In the genomic region with DNA sequence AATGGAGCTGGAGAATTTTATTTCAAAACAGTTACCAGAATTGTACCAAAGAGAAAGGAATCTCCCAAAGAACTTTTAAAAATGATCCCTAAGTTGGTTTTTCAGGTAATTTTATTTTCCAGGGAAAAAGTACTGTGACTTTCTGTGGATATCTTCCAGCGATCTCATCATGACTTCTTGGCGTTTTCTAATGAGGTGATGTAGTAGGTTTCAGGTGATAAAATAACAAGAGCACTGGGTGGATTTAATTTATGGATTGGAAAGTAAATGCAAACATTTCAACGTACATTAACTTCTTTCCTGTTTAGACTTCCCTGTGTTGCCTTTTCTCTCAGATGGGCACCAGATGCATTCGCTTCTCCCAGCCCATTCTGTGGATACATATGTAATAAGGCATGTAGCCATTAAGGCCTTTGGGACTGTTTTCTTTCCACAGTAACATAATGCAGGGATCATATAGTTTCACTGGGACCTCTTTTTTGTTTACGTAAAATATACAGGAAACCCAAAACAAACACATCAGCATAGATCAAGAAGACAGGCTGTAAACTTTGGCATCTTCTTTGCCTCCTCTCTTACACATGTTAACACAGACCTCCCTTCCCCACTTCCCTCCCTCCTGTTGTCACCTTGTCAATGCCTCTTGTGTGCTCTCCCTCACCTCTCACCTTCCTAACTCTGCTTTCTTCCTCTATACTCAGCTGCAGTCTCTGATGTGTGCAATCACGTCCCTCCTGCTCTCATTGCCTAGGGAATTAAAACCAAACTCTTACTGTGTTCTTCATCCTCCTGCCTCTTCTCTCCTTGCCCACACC, we compare ENCODE assay signal across 24 cellular contexts. TPM values are rescaled to one million over a fixed set of nuclear protein-coding genes. Genes with fewer than 3 reads are reported as not detected.
DNase-seq lines count a peak whose midpoint lies in the region; ATAC-seq and TF ChIP-seq lines count a peak whose summit lies in the region.
"Had no signal": no experiment of that assay in that cellular context is flagged by ENCODE, and none has a peak within 500 bp of the region (broad histone marks: within the 10 kb centered on the region; RNA-seq: fewer than 3 reads in every experiment).

No MANE protein-coding gene starts in this region.

- H3K27me3 ChIP-seq in PC-9 (ENCODE audit: insufficient read depth, low read depth): no peaks in the 10 kb centered on the region
- no peaks in the 10 kb centered on the region for H3K27me3 ChIP-seq in neural progenitor cell
- H3K27me3 ChIP-seq in aorta (ENCODE audit: control insufficient read depth in 1 of 2, insufficient read depth in 2 of 2, low read length in 1 of 2): no peaks in the 10 kb centered on the region
- H3K27me3 ChIP-seq: dorsolateral prefrontal cortex, left lung, transverse colon had no signal

- H3K9ac ChIP-seq in neural progenitor cell: no peak overlapping the region

- POLR2A ChIA-PET in HEK293 (lab: Yijun Ruan, JAX) (interaction anchor here (1.1 kb wide), 1 partner anchor 10 kb away, joined by 4 read pairs; no protein-coding TSS in a partner anchor), PC-9 (lab: Charles Lee; ENCODE audit: unreplicated experiment) (no interaction called here)

- no peak for DNase-seq in PC-9
- no peak for DNase-seq in left ventricle myocardium superior
- DNase-seq in neural progenitor cell (ENCODE audit: low spot score): peak; percentile 40
- no peak for DNase-seq in aorta
- DNase-seq in NCI-H2107 (lab: John Stamatoyannopoulos, UW): no peak
- DNase-seq in SIG-M5 (lab: John Stamatoyannopoulos, UW): no peak
- DNase-seq: activated CD4-positive, alpha-beta T cell treated with anti-CD3 and anti-CD28 coated beads, Interleukin-2, amount 50 U/mL, for 4 hours; DMS 273 treated with DMSO at 0.1 percent for 48 hours; dorsolateral prefrontal cortex; KBM-7; left lung; natural killer cell; NCI-H1436 treated with DMSO at 0.1 percent for 48 hours; NCI-H526; stimulated activated naive CD8-positive, alpha-beta T cell treated with anti-CD3 and anti-CD28 coated beads, Interleukin-15, amount 100 ng/mL, for 72 hours; T-helper 9 cell; transverse colon had no signal

- no peak overlapping the region for H3K4me3 ChIP-seq in HEK293 (ENCODE audit: low read depth, low read length)
- no peak overlapping the region for H3K4me3 ChIP-seq in PC-9
- no peak overlapping the region for H3K4me3 ChIP-seq in neural progenitor cell
- H3K4me3 ChIP-seq in aorta (ENCODE audit: low read length in 2 of 2): no peak overlapping the region
- H3K4me3 ChIP-seq: dorsolateral prefrontal cortex, left lung, transverse colon had no signal

- H3K27ac ChIP-seq in HEK293 (ENCODE audit: extremely low read depth, low read depth, low read length) (no peak overlapping the region), PC-9 (peak overlapping the region; percentile 46; the same call in 1 of the 2 replicates), neural progenitor cell (no peak overlapping the region), aorta (ENCODE audit: low read depth in 1 of 2, low read length in 2 of 2) (peak overlapping the region in 1 of 2 donors; percentile 35)
- H3K27ac ChIP-seq: dorsolateral prefrontal cortex, left lung, RWPE1, transverse colon had no signal

- peaks cover 3% of the 10 kb centered on the region for H3K9me3 Mint-ChIP-seq in neural progenitor cell
- H3K9me3 Mint-ChIP-seq: activated naive CD4-positive, alpha-beta T cell treated with anti-CD3 and anti-CD28 coated beads, Interleukin-2, amount 50 U/mL, for 24 hours; activated T-helper 17 cell treated with anti-CD3 and anti-CD28 coated beads, Interleukin-2, amount 50 U/mL, for 72 hours; central memory CD8-positive, alpha-beta T cell; natural killer cell; stimulated activated naive CD8-positive, alpha-beta T cell treated with anti-CD3 and anti-CD28 coated beads, Interleukin-15, amount 100 ng/mL, for 72 hours had no signal

- peaks cover 5% of the 10 kb centered on the region for H3K36me3 Mint-ChIP-seq in neural progenitor cell
- H3K36me3 Mint-ChIP-seq: activated naive CD4-positive, alpha-beta T cell treated with anti-CD3 and anti-CD28 coated beads, Interleukin-2, amount 50 U/mL, for 24 hours had no signal

- H3K27ac Mint-ChIP-seq in neural progenitor cell: peak overlapping the region; percentile 30
- H3K27ac Mint-ChIP-seq: activated naive CD4-positive, alpha-beta T cell treated with anti-CD3 and anti-CD28 coated beads, Interleukin-2, amount 50 U/mL, for 24 hours; activated T-helper 17 cell treated with anti-CD3 and anti-CD28 coated beads, Interleukin-2, amount 50 U/mL, for 72 hours; natural killer cell; stimulated activated naive CD8-positive, alpha-beta T cell treated with anti-CD3 and anti-CD28 coated beads, Interleukin-15, amount 100 ng/mL, for 72 hours had no signal

- no peaks in the 10 kb centered on the region for H3K9me3 ChIP-seq in HEK293 (ENCODE audit: control insufficient read depth, insufficient read depth, low read depth, low read length)
- 0 out of 2 replicates have a peak, but pooled peaks cover 3% of the 10 kb centered on the region for H3K9me3 ChIP-seq in PC-9 (ENCODE audit: insufficient read depth, low read depth)
- H3K9me3 ChIP-seq in neural progenitor cell (ENCODE audit: low read depth): no peaks in the 10 kb centered on the region
- H3K9me3 ChIP-seq in aorta (ENCODE audit: control insufficient read depth, low read length): no peaks in the 10 kb centered on the region
- H3K9me3 ChIP-seq: left lung, transverse colon had no signal

- H2AFZ ChIP-seq in PC-9: no peak overlapping the region
- H2AFZ ChIP-seq in neural progenitor cell (replicated peaks): no peak overlapping the region

- no peak overlapping the region for H3K4me2 ChIP-seq in PC-9
- peak overlapping the region; percentile 30 for H3K4me2 ChIP-seq in neural progenitor cell

- TF ChIP-seq CTCF in HEK293 (tag by site-specific recombination; IDR thresholded peaks at IDR 0.05) (no peak), PC-9 (conservative IDR thresholded peaks at IDR 0.05) (no peak), neural progenitor cell (IDR thresholded peaks at IDR 0.05) (no peak)

- WGBS in aorta, 2 donors: 83 to 86% methylated on average over 6 of the region's 6 CpGs

- peaks cover 98% of the 10 kb centered on the region for H3K79me2 ChIP-seq in PC-9 (ENCODE audit: low read depth)
- H3K79me2 ChIP-seq in neural progenitor cell (ENCODE audit: low read depth): no peaks in the 10 kb centered on the region

- no TSS peak for BruUV-seq in PC-9 (replicated peaks; lab: Mats Ljungman, UMichigan)

- no peaks in the 10 kb centered on the region for H3K36me3 ChIP-seq in HEK293 (ENCODE audit: control insufficient read depth in 2 of 2, insufficient read depth in 1 of 2, low read length in 2 of 2)
- peaks cover 22% of the 10 kb centered on the region for H3K36me3 ChIP-seq in PC-9 (ENCODE audit: low read depth)
- H3K36me3 ChIP-seq in neural progenitor cell: no peaks in the 10 kb centered on the region
- H3K36me3 ChIP-seq in aorta (ENCODE audit: control insufficient read depth in 1 of 2, insufficient read depth in 2 of 2, low read length in 1 of 2): peaks cover 0 to 3% of the 10 kb centered on the region in 2 donors
- H3K36me3 ChIP-seq: left lung, transverse colon had no signal

- intact Hi-C loops in PC-9 (cut with micrococcal nuclease; ENCODE audit: unreplicated experiment) (no loop called here), left ventricle myocardium superior (cut with micrococcal nuclease) (no loop called here), aorta (cut with DNase I) (loop anchor here in 1 of 2 donors (5.0 kb wide), 1 partner anchor 40 kb away; no protein-coding TSS in a partner anchor)

- peaks cover 63% of the 10 kb centered on the region for H3K4me1 Mint-ChIP-seq in neural progenitor cell
- H3K4me1 Mint-ChIP-seq: activated naive CD4-positive, alpha-beta T cell treated with anti-CD3 and anti-CD28 coated beads, Interleukin-2, amount 50 U/mL, for 24 hours; activated T-helper 17 cell treated with anti-CD3 and anti-CD28 coated beads, Interleukin-2, amount 50 U/mL, for 72 hours; stimulated activated naive CD8-positive, alpha-beta T cell treated with anti-CD3 and anti-CD28 coated beads, Interleukin-15, amount 100 ng/mL, for 72 hours had no signal

- no peaks in the 10 kb centered on the region for H4K20me1 ChIP-seq in PC-9 (ENCODE audit: insufficient read depth)
- no peaks in the 10 kb centered on the region for H4K20me1 ChIP-seq in neural progenitor cell (ENCODE audit: low read depth)

- no peaks in the 10 kb centered on the region for H3K27me3 Mint-ChIP-seq in neural progenitor cell (ENCODE audit: insufficient read depth, low read depth)
- H3K27me3 Mint-ChIP-seq: activated naive CD4-positive, alpha-beta T cell treated with anti-CD3 and anti-CD28 coated beads, Interleukin-2, amount 50 U/mL, for 24 hours; activated T-helper 17 cell treated with anti-CD3 and anti-CD28 coated beads, Interleukin-2, amount 50 U/mL, for 72 hours; central memory CD8-positive, alpha-beta T cell; stimulated activated naive CD8-positive, alpha-beta T cell treated with anti-CD3 and anti-CD28 coated beads, Interleukin-15, amount 100 ng/mL, for 72 hours had no signal

- CTCF ChIA-PET in HEK293 (lab: Yijun Ruan, JAX): interaction anchor here (0.5 to 1.1 kb wide), 3 partner anchors 12 to 96 kb away, joined by 3 to 6 read pairs (median 4); no protein-coding TSS in a partner anchor
- CTCF ChIA-PET in PC-9 (lab: Charles Lee): no interaction called here

- no peaks in the 10 kb centered on the region for H3K9me2 ChIP-seq in PC-9 (ENCODE audit: insufficient read depth)

- ATAC-seq in left ventricle myocardium superior (peak; percentile 69), aorta (ENCODE audit: low FRiP score) (no peak), HG03175 (IDR thresholded peaks at IDR 0.05; ENCODE audit: unreplicated experiment) (no peak)
- ATAC-seq: activated T-helper 17 cell treated with anti-CD3 and anti-CD28 coated beads, Interleukin-2, amount 50 U/mL, for 72 hours; left lung; natural killer cell; stimulated activated naive CD8-positive, alpha-beta T cell treated with anti-CD3 and anti-CD28 coated beads, Interleukin-15, amount 100 ng/mL, for 72 hours had no signal

- no peak overlapping the region for H3K4me3 Mint-ChIP-seq in neural progenitor cell
- H3K4me3 Mint-ChIP-seq: activated naive CD4-positive, alpha-beta T cell treated with anti-CD3 and anti-CD28 coated beads, Interleukin-2, amount 50 U/mL, for 24 hours; activated T-helper 17 cell treated with anti-CD3 and anti-CD28 coated beads, Interleukin-2, amount 50 U/mL, for 72 hours; central memory CD8-positive, alpha-beta T cell; natural killer cell; stimulated activated naive CD8-positive, alpha-beta T cell treated with anti-CD3 and anti-CD28 coated beads, Interleukin-15, amount 100 ng/mL, for 72 hours had no signal

- H3F3A ChIP-seq in PC-9 (ENCODE audit: insufficient read depth, low read depth) (peaks cover 41% of the 10 kb centered on the region; the same call in 1 of the 2 replicates), neural progenitor cell (ENCODE audit: low read depth) (peaks cover 13% of the 10 kb centered on the region)

- H3K4me1 ChIP-seq in HEK293 (ENCODE audit: control insufficient read depth, insufficient read depth, low read length) (no peaks in the 10 kb centered on the region), PC-9 (replicated peaks; ENCODE audit: insufficient read depth) (peaks cover 37% of the 10 kb centered on the region), neural progenitor cell (peaks cover 62% of the 10 kb centered on the region), aorta (ENCODE audit: control insufficient read depth in 1 of 2, insufficient read depth in 2 of 2, low read length in 2 of 2) (peaks cover 7 to 8% of the 10 kb centered on the region in 2 donors)
- H3K4me1 ChIP-seq: left lung had no signal

RNA-seq across cellular contexts. Expression of gene PHLDB2, which starts 13.0 kb away (rescaled TPM):
- total RNA-seq in PC-9 (2021) (42.7 and 55.0 TPM in 2 replicates), left ventricle myocardium superior (128 TPM), neural progenitor cell (ENCODE audit: low replicate concordance) (12.8 and 15.9 TPM in 2 replicates), aorta (100 to 1,000 TPM; 166 to 175 TPM)
- 10 to 100 TPM; 25.9 to 58.4 TPM for polyA plus RNA-seq in aorta
- total RNA-seq: HT-29 had no signal
